In the genomic region with DNA sequence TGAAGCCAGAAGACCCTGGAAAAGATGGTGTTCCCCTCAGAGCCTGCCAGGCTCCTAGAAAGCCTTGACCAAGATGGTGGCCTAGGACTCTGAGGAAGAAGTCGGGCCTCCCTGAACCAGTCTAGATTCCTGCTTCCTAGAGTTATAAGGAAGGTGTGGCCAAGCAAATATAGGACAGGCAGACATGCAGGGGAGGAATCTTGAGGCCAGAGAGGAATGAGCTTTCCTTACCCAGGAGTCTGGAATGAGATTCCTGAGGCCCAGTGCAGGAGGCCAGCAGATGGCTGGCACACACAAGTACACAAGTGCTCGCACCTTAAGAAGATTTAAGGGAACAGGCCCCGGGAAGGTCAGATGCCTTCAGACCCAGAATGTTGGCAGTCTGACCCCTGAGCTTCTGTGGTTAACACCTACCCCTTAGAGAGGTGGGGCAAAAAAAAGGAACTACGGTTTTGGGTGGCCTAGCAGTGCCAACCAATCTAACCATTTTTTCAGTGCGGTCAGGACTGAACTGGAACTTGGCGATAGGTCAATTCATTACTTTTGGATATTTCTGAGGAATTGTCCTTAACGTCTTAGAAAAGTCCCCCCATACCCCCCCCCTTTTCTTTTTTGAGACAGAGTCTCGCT, we compare ENCODE assay signal across 28 cellular contexts.
A peak's percentile ranks its signal among the peaks of the same experiment; 100 is the strongest.
DNase-seq lines count a peak whose midpoint lies in the region; ATAC-seq, FAIRE-seq and TF ChIP-seq lines count a peak whose summit lies in the region.
"Had no signal": no experiment of that assay in that cellular context is flagged by ENCODE, and none has a peak within 500 bp of the region (broad histone marks: within the 10 kb centered on the region; RNA-seq: fewer than 3 reads in every experiment).

No MANE protein-coding gene starts in this region.

- H2AFZ ChIP-seq in astrocyte (ENCODE audit: low read depth, low read length) = no peak overlapping the region

- H3K27me3 ChIP-seq in BJ (ENCODE audit: control insufficient read depth, insufficient read depth, low read length) = no peaks in the 10 kb centered on the region
- no peaks in the 10 kb centered on the region for H3K27me3 ChIP-seq in astrocyte (ENCODE audit: insufficient read depth, low read length)
- H3K27me3 ChIP-seq: colonic mucosa, esophagus squamous epithelium, suprapubic skin, uterus had no signal

- no peaks in the 10 kb centered on the region for H4K20me1 ChIP-seq in astrocyte (ENCODE audit: insufficient read depth, low read length)

- H3K27ac ChIP-seq in astrocyte (ENCODE audit: low read depth, low read length) (no peak overlapping the region), kidney (ENCODE audit: low read depth in 2 of 2, low read length in 2 of 2) (no peak overlapping the region)
- H3K27ac ChIP-seq: colonic mucosa, esophagus squamous epithelium, HL-60, suprapubic skin, uterus had no signal

- H3K9me3 Mint-ChIP-seq in IgD-negative memory B cell (no peaks in the 10 kb centered on the region), astrocyte (ENCODE audit: unreplicated experiment) (no peaks in the 10 kb centered on the region), nephron (no peaks in the 10 kb centered on the region)
- H3K9me3 Mint-ChIP-seq: CD4-positive, alpha-beta T cell; endodermal cell; mesothelial cell of epicardium had no signal

- H3K9ac ChIP-seq in astrocyte (ENCODE audit: low read length) (no peak overlapping the region), kidney (ENCODE audit: low read length in 2 of 2) (no peak overlapping the region)

- ATAC-seq in HG02642 (IDR thresholded peaks at IDR 0.05; ENCODE audit: poor library complexity, unreplicated experiment) = no peak
- ATAC-seq: left lobe of liver had no signal

- H3K36me3 ChIP-seq in BJ (ENCODE audit: control insufficient read depth, insufficient read depth, low read length) (no peaks in the 10 kb centered on the region), astrocyte (ENCODE audit: insufficient read depth, low read length) (no peaks in the 10 kb centered on the region), kidney (ENCODE audit: control insufficient read depth in 1 of 2, insufficient read depth in 2 of 2, low read length in 2 of 2) (no peaks in the 10 kb centered on the region)
- H3K36me3 ChIP-seq: colonic mucosa, esophagus squamous epithelium, suprapubic skin, uterus had no signal

- FAIRE-seq in astrocyte (lab: Jason Lieb, UNC) = peak; percentile 34
- FAIRE-seq in kidney (lab: Jason Lieb, UNC) = no peak
- FAIRE-seq: bronchial epithelial cell, GM19239 had no signal

- POLR2A ChIA-PET in BJ (lab: Charles Lee) = no interaction called here

- H3K36me3 Mint-ChIP-seq in IgD-negative memory B cell = peaks cover 6% of the 10 kb centered on the region
- H3K36me3 Mint-ChIP-seq in astrocyte (ENCODE audit: low read depth, unreplicated experiment) = no peaks in the 10 kb centered on the region
- H3K36me3 Mint-ChIP-seq in nephron (ENCODE audit: low read depth) = no peaks in the 10 kb centered on the region
- H3K36me3 Mint-ChIP-seq: mesothelial cell of epicardium had no signal

- DNase-seq in BJ (ENCODE audit: low read depth) = peak; percentile 13
- peak; percentile 43 for DNase-seq in astrocyte (ENCODE audit: low read depth)
- DNase-seq in activated naive CD4-positive, alpha-beta T cell treated with Interleukin-2 at 50 U/mL for 16 hours = no peak
- no peak for DNase-seq in kidney
- DNase-seq in globus pallidus (ENCODE audit: low spot score) = no peak
- DNase-seq: ACHN; activated CD4-positive, alpha-beta T cell treated with anti-CD3 and anti-CD28 coated beads, Interleukin-2, amount 50 U/mL, for 48 hours; activated CD4-positive, CD25-positive, alpha-beta regulatory T cell; activated gamma-delta T cell; CD4-positive, alpha-beta T cell; colonic mucosa; endodermal cell; esophagus squamous epithelium; GF-D8; NCI-H1436; NCI-H524 treated with DMSO at 0.1 percent for 48 hours; posterior cingulate gyrus; T-helper 9 cell; uterus had no signal

- no peaks in the 10 kb centered on the region for H3K27me3 Mint-ChIP-seq in IgD-negative memory B cell
- H3K27me3 Mint-ChIP-seq in astrocyte (ENCODE audit: low read depth, unreplicated experiment) = peaks cover 9% of the 10 kb centered on the region
- H3K27me3 Mint-ChIP-seq in nephron (ENCODE audit: low read depth) = peaks cover 13% of the 10 kb centered on the region
- H3K27me3 Mint-ChIP-seq: CD4-positive, alpha-beta T cell had no signal

- H3K27ac Mint-ChIP-seq in IgD-negative memory B cell = peak overlapping the region in 2 of 3 donors; percentile 2 to 35
- H3K27ac Mint-ChIP-seq in astrocyte (ENCODE audit: unreplicated experiment) = peak overlapping the region; percentile 53
- H3K27ac Mint-ChIP-seq in nephron = peak overlapping the region in 2 of 3 experiments; percentile 35 to 47
- H3K27ac Mint-ChIP-seq: CD4-positive, alpha-beta T cell; endodermal cell; mesothelial cell of epicardium had no signal

- H3K4me1 Mint-ChIP-seq in IgD-negative memory B cell (peaks cover 15 to 18% (median 15%) of the 10 kb centered on the region in 3 donors), astrocyte (ENCODE audit: low read depth, unreplicated experiment) (peaks cover 18% of the 10 kb centered on the region), nephron (peaks cover 26% of the 10 kb centered on the region)
- H3K4me1 Mint-ChIP-seq: endodermal cell had no signal

- CTCF ChIA-PET in BJ (lab: Yijun Ruan, JAX) = interaction anchor here (1.1 to 1.7 kb wide), 2 partner anchors 10 to 24 kb away, joined by 3 to 6 read pairs; no protein-coding TSS in a partner anchor

- TF ChIP-seq CTCF in BJ (IDR thresholded peaks at IDR 0.05; ENCODE audit: insufficient read depth, low read depth, low read length) = no peak
- TF ChIP-seq CTCF in astrocyte (IDR thresholded peaks at IDR 0.05; ENCODE audit: insufficient read depth, low read depth, low read length) = no peak
- no peak for TF ChIP-seq CTCF in nephron (IDR thresholded peaks at IDR 0.05; ENCODE audit: unreplicated experiment in 3 of 3)
- no peak for TF ChIP-seq CTCF in kidney (IDR thresholded peaks at IDR 0.05; ENCODE audit: borderline replicate concordance, extremely low read depth, insufficient read depth)

- H3K4me2 ChIP-seq in astrocyte (ENCODE audit: low read length) = no peak overlapping the region

- intact Hi-C loops in kidney (cut with DNase I) = no loop called here

- H3K4me3 Mint-ChIP-seq in IgD-negative memory B cell (peak overlapping the region in 1 of 4 donors; percentile 45), astrocyte (ENCODE audit: unreplicated experiment) (no peak overlapping the region), nephron (no peak overlapping the region)
- H3K4me3 Mint-ChIP-seq: CD4-positive, alpha-beta T cell; endodermal cell; mesothelial cell of epicardium had no signal

- H3K4me3 ChIP-seq in BJ (ENCODE audit: low read depth, low read length) = no peak overlapping the region
- no peak overlapping the region for H3K4me3 ChIP-seq in astrocyte (ENCODE audit: insufficient read depth, low read depth, low read length)
- H3K4me3 ChIP-seq in kidney (ENCODE audit: low read length in 2 of 2) = no peak overlapping the region
- H3K4me3 ChIP-seq: colonic mucosa, esophagus squamous epithelium, suprapubic skin, uterus had no signal

- no peaks in the 10 kb centered on the region for H3K9me3 ChIP-seq in astrocyte (ENCODE audit: insufficient read depth, low read depth, low read length)
- H3K9me3 ChIP-seq in kidney (ENCODE audit: control insufficient read depth in 1 of 2, low read length in 2 of 2) = no peaks in the 10 kb centered on the region
- H3K9me3 ChIP-seq: colonic mucosa, esophagus squamous epithelium, suprapubic skin, uterus had no signal

- H3K4me1 ChIP-seq in astrocyte (ENCODE audit: insufficient read depth, low read length) (peaks cover 11% of the 10 kb centered on the region), kidney (ENCODE audit: control insufficient read depth in 1 of 2, insufficient read depth in 1 of 2, low read depth in 1 of 2, low read length in 2 of 2) (no peaks in the 10 kb centered on the region)
- H3K4me1 ChIP-seq: colonic mucosa, suprapubic skin, uterus had no signal

- H3K79me2 ChIP-seq in astrocyte (ENCODE audit: insufficient read depth, low read length) = no peaks in the 10 kb centered on the region

Comparison
In these comparisons a context has a peak if more than half of its experiments do, and no peak if none do; other contexts are left out.
1. DNase-seq: peak in BJ (single experiment) and astrocyte (single experiment); none in activated naive CD4-positive, alpha-beta T cell treated with Interleukin-2 at 50 U/mL for 16 hours (single experiment), kidney (single experiment) and globus pallidus (single experiment).
2. Peak in every context shown above with its lines, with median percentiles within 50 percentile points of each other: H3K27ac Mint-ChIP-seq.